In genomic region chr10:82986216-82986615, GRCh38 we compare ENCODE assay signal across 11 cellular contexts.
"Had no signal": no experiment of that assay in that cellular context is flagged by ENCODE, and none has a peak within 500 bp of the region (broad histone marks: within the 10 kb centered on the region; RNA-seq: fewer than 3 reads in every experiment).

No MANE protein-coding gene starts in this region.

- H2AFZ ChIP-seq: GM23248, GM23338 had no signal

- DNase-seq: GM23248, GOT3, H7, H9, HCEC 1CT, HFFc6 had no signal

- H3K36me3 ChIP-seq: HAP-1 had no signal

- H3K27ac ChIP-seq: GM23248 had no signal

- FAIRE-seq: H1, H54 had no signal

- ATAC-seq: GM23338, HCT116 had no signal

- H3K4me3 ChIP-seq: GM23248, GM23338, HAP-1 had no signal

- H3K4me1 ChIP-seq: HAP-1 had no signal

- H3K4me2 ChIP-seq: GM23338 had no signal

- H3K9me3 ChIP-seq: HAP-1 had no signal

- H3K9ac ChIP-seq: GM23248 had no signal
